In genomic region chr12:57099062-57099714, GRCh38 we compare ENCODE assay signal across 12 cellular contexts. TPM values are rescaled to one million over a fixed set of nuclear protein-coding genes. Genes with fewer than 3 reads are reported as not detected.
DNase-seq lines count a peak whose midpoint lies in the region; ATAC-seq and TF ChIP-seq lines count a peak whose summit lies in the region.
"Had no signal": no experiment of that assay in that cellular context is flagged by ENCODE, and none has a peak within 500 bp of the region (broad histone marks: within the 10 kb centered on the region; RNA-seq: fewer than 3 reads in every experiment).

No MANE protein-coding gene starts in this region.

- H3K4ac ChIP-seq in IMR-90 (ENCODE audit: low read depth, low read length) = no peak overlapping the region

- no peak overlapping the region for H2AK5ac ChIP-seq in IMR-90 (ENCODE audit: low read depth, low read length)

- no peaks in the 10 kb centered on the region for H3K9me3 Mint-ChIP-seq in CD4-positive, CD25-positive, alpha-beta regulatory T cell
- H3K9me3 Mint-ChIP-seq in dendritic cell treated with granulocyte-macrophage colony-stimulating factor and Interleukin-4, amounts not matched to agents 40 ng/mL and 50 ng/mL, for 4 days = no peaks in the 10 kb centered on the region
- no peaks in the 10 kb centered on the region for H3K9me3 Mint-ChIP-seq in osteocyte (ENCODE audit: unreplicated experiment)

- intact Hi-C loops in IMR-90 (cut with micrococcal nuclease) = no loop called here
- intact Hi-C loops in dendritic cell treated with granulocyte-macrophage colony-stimulating factor and Interleukin-4, amounts not matched to agents 40 ng/mL and 50 ng/mL, for 4 days (cut with micrococcal nuclease) = no loop called here
- intact Hi-C loops in heart right ventricle (cut with DNase I) = no loop called here

- H3K4me1 Mint-ChIP-seq in CD4-positive, CD25-positive, alpha-beta regulatory T cell = peaks cover 4 to 41% (median 9%) of the 10 kb centered on the region in 4 donors
- H3K4me1 Mint-ChIP-seq in dendritic cell treated with granulocyte-macrophage colony-stimulating factor and Interleukin-4, amounts not matched to agents 40 ng/mL and 50 ng/mL, for 4 days (ENCODE audit: low read depth) = peaks cover 84% of the 10 kb centered on the region
- H3K4me1 Mint-ChIP-seq in osteocyte (ENCODE audit: unreplicated experiment) = peaks cover 11% of the 10 kb centered on the region

- TF ChIP-seq RAD21 in IMR-90 (IDR thresholded peaks at IDR 0.05; ENCODE audit: low read length) = no peak

- TF ChIP-seq CTCF in IMR-90 (conservative IDR thresholded peaks at IDR 0.05; ENCODE audit: low read depth, low read length) (no peak), osteocyte (IDR thresholded peaks at IDR 0.05) (no peak), heart right ventricle (IDR thresholded peaks at IDR 0.05) (no peak)

- H3K36me3 Mint-ChIP-seq in CD4-positive, CD25-positive, alpha-beta regulatory T cell = peaks cover 26% of the 10 kb centered on the region
- peaks cover 99% of the 10 kb centered on the region for H3K36me3 Mint-ChIP-seq in dendritic cell treated with granulocyte-macrophage colony-stimulating factor and Interleukin-4, amounts not matched to agents 40 ng/mL and 50 ng/mL, for 4 days (ENCODE audit: low read depth)
- H3K36me3 Mint-ChIP-seq in osteocyte (ENCODE audit: unreplicated experiment) = peaks cover 24% of the 10 kb centered on the region

- H3K27me3 ChIP-seq in CD4-positive, CD25-positive, alpha-beta regulatory T cell (ENCODE audit: control insufficient read depth, insufficient read depth, low read length) = no peaks in the 10 kb centered on the region
- H3K27me3 ChIP-seq in IMR-90 (ENCODE audit: control insufficient read depth, insufficient read depth, low read length) = no peaks in the 10 kb centered on the region
- no peaks in the 10 kb centered on the region for H3K27me3 ChIP-seq in heart right ventricle

- H3K27me3 Mint-ChIP-seq in CD4-positive, CD25-positive, alpha-beta regulatory T cell = no peaks in the 10 kb centered on the region
- no peaks in the 10 kb centered on the region for H3K27me3 Mint-ChIP-seq in dendritic cell treated with granulocyte-macrophage colony-stimulating factor and Interleukin-4, amounts not matched to agents 40 ng/mL and 50 ng/mL, for 4 days
- no peaks in the 10 kb centered on the region for H3K27me3 Mint-ChIP-seq in osteocyte (ENCODE audit: unreplicated experiment)

- H3K4me3 ChIP-seq in CD4-positive, CD25-positive, alpha-beta regulatory T cell (ENCODE audit: low read depth, low read length) = no peak overlapping the region
- H3K4me3 ChIP-seq in IMR-90 (ENCODE audit: insufficient read depth, low read depth, low read length) = no peak overlapping the region
- no peak overlapping the region for H3K4me3 ChIP-seq in heart right ventricle

- H4K91ac ChIP-seq in IMR-90 (ENCODE audit: insufficient read depth, low read depth, low read length) = no peak overlapping the region

- 89% methylated on average over 5 of the region's 11 CpGs; no CpG with 5 or more reads in 1 of the 2 experiments for WGBS in IMR-90 (ENCODE audit: extremely low coverage in 2 of 2, insufficient read length in 1 of 2), 2 experiments
- 77 to 81% methylated on average over 11 of the region's 11 CpGs for WGBS in heart right ventricle, 2 donors

- H4K8ac ChIP-seq in IMR-90 (ENCODE audit: low read depth in 2 of 2, low read length in 2 of 2) = no peak overlapping the region

- no peak overlapping the region for H2AFZ ChIP-seq in IMR-90 (replicated peaks; ENCODE audit: low read length, poor library complexity)

- H3K9me3 ChIP-seq in CD4-positive, CD25-positive, alpha-beta regulatory T cell (ENCODE audit: control insufficient read depth in 2 of 2, low read length in 2 of 2) = no peaks in the 10 kb centered on the region
- H3K9me3 ChIP-seq in IMR-90 (ENCODE audit: control insufficient read depth, insufficient read depth, low read length) = no peaks in the 10 kb centered on the region
- H3K9me3 ChIP-seq in heart right ventricle = no peaks in the 10 kb centered on the region

- H3K9me1 ChIP-seq in IMR-90 (ENCODE audit: insufficient read depth, low read length) = peaks cover 18% of the 10 kb centered on the region

- no peak for ATAC-seq in CD4-positive, CD25-positive, alpha-beta regulatory T cell (ENCODE audit: low read depth in 2 of 2)
- ATAC-seq in IMR-90 (ENCODE audit: low read depth) (no peak), heart right ventricle (no peak)

- CTCF ChIA-PET in IMR-90 (lab: Yijun Ruan, JAX) = no interaction called here

- peak overlapping the region; percentile 20 to 78 (median 44) for H3K27ac Mint-ChIP-seq in CD4-positive, CD25-positive, alpha-beta regulatory T cell
- H3K27ac Mint-ChIP-seq in dendritic cell treated with granulocyte-macrophage colony-stimulating factor and Interleukin-4, amounts not matched to agents 40 ng/mL and 50 ng/mL, for 4 days = peak overlapping the region; percentile 79
- H3K27ac Mint-ChIP-seq in osteocyte (ENCODE audit: unreplicated experiment) = peak overlapping the region; percentile 5

- H3K18ac ChIP-seq in IMR-90 (ENCODE audit: low read depth, low read length) = no peak overlapping the region

- no peak overlapping the region for H3K23ac ChIP-seq in IMR-90 (ENCODE audit: low read depth, low read length)

- dilution Hi-C loops in IMR-90 (cut with HindIII; ENCODE audit: low sequenced_read_pairs, unreplicated experiment) = no loop called here

- H2BK5ac ChIP-seq in IMR-90 (ENCODE audit: low read depth, low read length, poor library complexity, severe bottlenecking) = no peak overlapping the region

- no peak overlapping the region for H3K4me2 ChIP-seq in IMR-90 (ENCODE audit: low read depth, low read length)

- no peak overlapping the region for H4K5ac ChIP-seq in IMR-90 (ENCODE audit: low read depth, low read length)

- H3K27ac ChIP-seq in CD4-positive, CD25-positive, alpha-beta regulatory T cell (ENCODE audit: insufficient read depth, low read length, poor library complexity, severe bottlenecking) = no peak overlapping the region
- H3K27ac ChIP-seq in IMR-90 (ENCODE audit: insufficient read depth, low read length) (no peak overlapping the region), heart right ventricle (peak overlapping the region in 1 of 10 donors; percentile 14)

- H3K56ac ChIP-seq in IMR-90 (ENCODE audit: extremely low read depth, insufficient read depth, low read length) = no peak overlapping the region

- H3K36me3 ChIP-seq in CD4-positive, CD25-positive, alpha-beta regulatory T cell (ENCODE audit: control insufficient read depth, insufficient read depth, low read length) = peaks cover 64% of the 10 kb centered on the region
- H3K36me3 ChIP-seq in IMR-90 (ENCODE audit: control insufficient read depth, insufficient read depth, low read length) (peaks cover 64% of the 10 kb centered on the region), heart right ventricle (peaks cover 0 to 99% (median 45%) of the 10 kb centered on the region in 9 donors)

- in situ Hi-C loops in IMR-90 (cut with MboI; ENCODE audit: low sequenced_read_pairs) = no loop called here

- H4K20me1 ChIP-seq in IMR-90 (ENCODE audit: insufficient read depth, low read length) = peaks cover 28% of the 10 kb centered on the region

- no peak overlapping the region for H2BK120ac ChIP-seq in IMR-90 (ENCODE audit: low read depth, low read length)

- POLR2A ChIA-PET in IMR-90 (lab: Charles Lee; ENCODE audit: unreplicated experiment) = interaction anchor here (1.2 kb wide), 1 partner anchor 8 kb away, joined by 3 read pairs; no protein-coding TSS in a partner anchor

- no peak overlapping the region for H3K4me3 Mint-ChIP-seq in CD4-positive, CD25-positive, alpha-beta regulatory T cell
- H3K4me3 Mint-ChIP-seq in dendritic cell treated with granulocyte-macrophage colony-stimulating factor and Interleukin-4, amounts not matched to agents 40 ng/mL and 50 ng/mL, for 4 days = peak overlapping the region; percentile 4
- no peak overlapping the region for H3K4me3 Mint-ChIP-seq in osteocyte (ENCODE audit: unreplicated experiment)

- H2BK20ac ChIP-seq in IMR-90 (ENCODE audit: low read depth, low read length) = no peak overlapping the region

- no peak overlapping the region for H2BK15ac ChIP-seq in IMR-90 (ENCODE audit: low read depth, low read length)

- H3K79me1 ChIP-seq in IMR-90 (ENCODE audit: low read depth in 1 of 2, low read length in 2 of 2) = peaks cover 13 to 42% of the 10 kb centered on the region in 2 experiments

- H2AK9ac ChIP-seq in IMR-90 (replicated peaks; ENCODE audit: low read depth, low read length, poor library complexity) = peak overlapping the region; percentile 22

- H3K4me1 ChIP-seq in CD4-positive, CD25-positive, alpha-beta regulatory T cell (ENCODE audit: control insufficient read depth, insufficient read depth, low read length, poor library complexity, severe bottlenecking) = peaks cover under 1% of the 10 kb centered on the region
- H3K4me1 ChIP-seq in IMR-90 (ENCODE audit: control insufficient read depth, insufficient read depth, low read length) (peaks cover 15% of the 10 kb centered on the region), heart right ventricle (peaks cover 0 to 17% (median 3%) of the 10 kb centered on the region in 9 donors)

- DNase-seq in CD4-positive, CD25-positive, alpha-beta regulatory T cell = no peak
- no peak for DNase-seq in IMR-90
- DNase-seq in osteocyte (ENCODE audit: extremely low spot score, unreplicated experiment) = no peak
- DNase-seq in amniotic stem cell (lab: John Stamatoyannopoulos, UW) = no peak
- no peak for DNase-seq in kidney glomerular epithelial cell (lab: John Stamatoyannopoulos, UW)
- DNase-seq in heart right ventricle = no peak
- DNase-seq: stimulated activated CD4-positive, alpha-beta T cell treated with anti-CD3 and anti-CD28 coated beads, Interleukin-4, amount 100 ng/mL, for 4 hours; T-helper 9 cell had no signal

- no peak overlapping the region for H3K9ac ChIP-seq in IMR-90 (ENCODE audit: low read depth, low read length)

- no TSS peak for BruUV-seq in IMR-90 (replicated peaks; lab: Mats Ljungman, UMichigan)

- no peak overlapping the region for H3K14ac ChIP-seq in IMR-90 (replicated peaks; ENCODE audit: low read depth, low read length)

- no peak for TF ChIP-seq POLR2A in IMR-90 (IDR thresholded peaks at IDR 0.05; ENCODE audit: low read depth, low read length)

RNA-seq across cellular contexts. Expression of gene NAB2, which starts 10.3 kb away (rescaled TPM):
- total RNA-seq in CD4-positive, CD25-positive, alpha-beta regulatory T cell = 7.5 TPM
- 1 to 10 TPM in 2 of 4 donors, under 1 TPM in 2; 0.31 to 1.2 (median 0.90) TPM for polyA plus RNA-seq in CD4-positive, CD25-positive, alpha-beta regulatory T cell
- total RNA-seq in IMR-90 (2012; rRNA removed) (68.3 and 68.8 TPM in 2 replicates), osteocyte (41.9 and 42.8 TPM in 2 replicates), heart right ventricle (10 to 100 TPM in 9 of 10 donors, 1 to 10 TPM in 1; 9.5 to 16.2 (median 12.0) TPM)
- polyA plus RNA-seq in IMR-90 (2012; rRNA removed) (65.1 and 65.2 TPM in 2 replicates), heart right ventricle (10 to 100 TPM; 15.0 to 20.2 TPM)
- polyA plus RNA-seq in IMR-90 (2012; cell fraction: cytosol; rRNA removed) = 52.2 and 62.3 TPM in 2 replicates
- polyA plus RNA-seq in IMR-90 (2012; cell fraction: nucleus; rRNA removed; ENCODE audit: low replicate concordance) = 73.8 and 87.3 TPM in 2 replicates

RNA-seq across cellular contexts. Expression of gene STAT6, which starts 12.0 kb away (rescaled TPM):
- total RNA-seq in CD4-positive, CD25-positive, alpha-beta regulatory T cell = 215 TPM
- 10 to 100 TPM; 69.2 to 81.6 (median 76.4) TPM for polyA plus RNA-seq in CD4-positive, CD25-positive, alpha-beta regulatory T cell
- total RNA-seq in IMR-90 (2012; rRNA removed) = 38.9 and 43.4 TPM in 2 replicates
- 88.8 and 96.9 TPM in 2 replicates for polyA plus RNA-seq in IMR-90 (2012; rRNA removed)
- polyA plus RNA-seq in IMR-90 (2012; cell fraction: cytosol; rRNA removed) = 44.8 and 69.4 TPM in 2 replicates
- polyA plus RNA-seq in IMR-90 (2012; cell fraction: nucleus; rRNA removed; ENCODE audit: low replicate concordance) = 334 and 370 TPM in 2 replicates
- total RNA-seq in osteocyte = 154 and 161 TPM in 2 replicates
- total RNA-seq in heart right ventricle = 10 to 100 TPM; 23.3 to 72.3 (median 38.0) TPM
- 10 to 100 TPM; 36.0 to 77.8 TPM for polyA plus RNA-seq in heart right ventricle

RNA-seq across cellular contexts. Expression of gene NEMP1, which starts 20.6 kb away (rescaled TPM):
- 14.7 TPM for total RNA-seq in CD4-positive, CD25-positive, alpha-beta regulatory T cell
- polyA plus RNA-seq in CD4-positive, CD25-positive, alpha-beta regulatory T cell = 1 to 10 TPM; 3.1 to 7.1 (median 4.7) TPM
- total RNA-seq in IMR-90 (2012; rRNA removed) = 10.9 and 14.7 TPM in 2 replicates
- polyA plus RNA-seq in IMR-90 (2012; rRNA removed) = 7.2 and 8.9 TPM in 2 replicates
- 1.2 and 2.3 TPM in 2 replicates for polyA plus RNA-seq in IMR-90 (2012; cell fraction: cytosol; rRNA removed)
- polyA plus RNA-seq in IMR-90 (2012; cell fraction: nucleus; rRNA removed; ENCODE audit: low replicate concordance) = 3.6 and 28.5 TPM in 2 replicates
- total RNA-seq in osteocyte = 12.1 and 14.5 TPM in 2 replicates
- total RNA-seq in heart right ventricle = 1 to 10 TPM; 2.4 to 6.3 (median 3.9) TPM
- 1 to 10 TPM; 1.1 to 2.9 TPM for polyA plus RNA-seq in heart right ventricle

RNA-seq across cellular contexts. Expression of gene LRP1, which starts 29.1 kb away (rescaled TPM):
- total RNA-seq in CD4-positive, CD25-positive, alpha-beta regulatory T cell = 3.9 TPM
- under 1 TPM in 3 of 4 donors, not detected in 1; 0.13 to 0.24 (median 0.18) TPM for polyA plus RNA-seq in CD4-positive, CD25-positive, alpha-beta regulatory T cell
- 73.1 and 75.5 TPM in 2 replicates for total RNA-seq in IMR-90 (2012; rRNA removed)
- polyA plus RNA-seq in IMR-90 (2012; rRNA removed) = 142 and 155 TPM in 2 replicates
- 119 and 250 TPM in 2 replicates for polyA plus RNA-seq in IMR-90 (2012; cell fraction: cytosol; rRNA removed)
- 252 and 565 TPM in 2 replicates for polyA plus RNA-seq in IMR-90 (2012; cell fraction: nucleus; rRNA removed; ENCODE audit: low replicate concordance)
- 591 and 603 TPM in 2 replicates for total RNA-seq in osteocyte
- total RNA-seq in heart right ventricle = 100 to 1,000 TPM in 4 of 10 donors, 10 to 100 TPM in 6; 46.3 to 259 (median 82.7) TPM
- polyA plus RNA-seq in heart right ventricle = 10 to 100 TPM; 46.6 to 46.7 TPM

RNA-seq across cellular contexts. Expression of gene LRP1-AS, which starts 48.2 kb away (rescaled TPM):
- not detected for total RNA-seq in CD4-positive, CD25-positive, alpha-beta regulatory T cell
- not detected for polyA plus RNA-seq in CD4-positive, CD25-positive, alpha-beta regulatory T cell
- total RNA-seq in IMR-90 (2012; rRNA removed) (not detected in 2 replicates), osteocyte (not detected in 2 replicates), heart right ventricle (not detected)
- polyA plus RNA-seq in IMR-90 (2012; rRNA removed) (not detected in 2 replicates), heart right ventricle (not detected)
- not detected in 2 replicates for polyA plus RNA-seq in IMR-90 (2012; cell fraction: cytosol; rRNA removed)
- not detected in 2 replicates for polyA plus RNA-seq in IMR-90 (2012; cell fraction: nucleus; rRNA removed; ENCODE audit: low replicate concordance)
- total RNA-seq: renal cortical epithelial cell, RPMI7951, subcutaneous adipose tissue had no signal

Comparison
In these comparisons a context has a peak if more than half of its experiments do, and no peak if none do; other contexts are left out.
1. H3K27ac Mint-ChIP-seq: peak in every context shown above with its lines; median percentile 79 in dendritic cell treated with granulocyte-macrophage colony-stimulating factor and Interleukin-4, amounts not matched to agents 40 ng/mL and 50 ng/mL, for 4 days; 44 in CD4-positive, CD25-positive, alpha-beta regulatory T cell; 5 in osteocyte.